8 cellular contexts compared by ENCODE assay signal in genomic region chr2:119366161-119366648, GRCh38. TPM values are rescaled to one million over a fixed set of nuclear protein-coding genes. Genes with fewer than 3 reads are reported as not detected.
DNase-seq lines count a peak whose midpoint lies in the region; ATAC-seq and TF ChIP-seq lines count a peak whose summit lies in the region.

No MANE protein-coding gene starts in this region.

- peak overlapping the region; percentile 64 for H3K27ac ChIP-seq in fibroblast of lung (ENCODE audit: insufficient read depth, low read length)
- H3K27ac ChIP-seq in neuronal stem cell (replicated peaks; ENCODE audit: low read length) = no peak overlapping the region

- peak; percentile 12 for ATAC-seq in HG02938 (IDR thresholded peaks at IDR 0.05; ENCODE audit: unreplicated experiment)

- no peak overlapping the region for H4K91ac ChIP-seq in neuronal stem cell (ENCODE audit: low read depth, low read length, poor library complexity)

- H2BK15ac ChIP-seq in neuronal stem cell (ENCODE audit: low read length) = no peak overlapping the region

- H3K4ac ChIP-seq in neuronal stem cell (ENCODE audit: low read length) = no peak overlapping the region

- H3K23ac ChIP-seq in neuronal stem cell (ENCODE audit: low read depth, low read length, poor library complexity) = no peak overlapping the region

- H3K36me3 ChIP-seq in fibroblast of lung (ENCODE audit: control insufficient read depth, insufficient read depth, low read length) (peaks cover 13% of the 10 kb centered on the region), neuronal stem cell (replicated peaks in 1 of 2; ENCODE audit: control insufficient read depth in 2 of 2, insufficient read depth in 2 of 2, low read length in 2 of 2) (peaks cover 23 to 33% of the 10 kb centered on the region in 2 donors)

- H2AFZ ChIP-seq in fibroblast of lung (ENCODE audit: low read length) (peak overlapping the region; percentile 22), neuronal stem cell (ENCODE audit: low read length) (peak overlapping the region; percentile 94)

- no peaks in the 10 kb centered on the region for H4K20me1 ChIP-seq in fibroblast of lung (ENCODE audit: control insufficient read depth, extremely low read depth, insufficient read depth, low read length)

- H2BK12ac ChIP-seq in neuronal stem cell (ENCODE audit: low read length) = no peak overlapping the region

- peaks cover 39% of the 10 kb centered on the region for H3K36me3 Mint-ChIP-seq in activated CD4-positive, alpha-beta T cell treated with anti-CD3 and anti-CD28 coated beads, Interleukin-2, amount 10 ng/mL, durations not matched to agents 7 days and 5 days (ENCODE audit: low read depth)

- no peak for DNase-seq in activated CD4-positive, alpha-beta T cell treated with anti-CD3 and anti-CD28 coated beads, Interleukin-2, amount 10 ng/mL, durations not matched to agents 7 days and 5 days
- DNase-seq in activated CD4-positive, alpha-beta T cell treated with anti-CD3 and anti-CD28 coated beads for 48 hours = no peak
- peak; percentile 17 for DNase-seq in SW480 (ENCODE audit: low spot score)
- peak; percentile 26 to 47 for DNase-seq in fibroblast of lung (ENCODE audit: low read depth in 2 of 2)
- DNase-seq in neuronal stem cell (ENCODE audit: low spot score) = no peak
- no peak for DNase-seq in NCI-H1048 (lab: John Stamatoyannopoulos, UW)
- DNase-seq in AG20443 (ENCODE audit: low spot score) = no peak

- H2BK5ac ChIP-seq in neuronal stem cell (ENCODE audit: low read length) = no peak overlapping the region

- CTCF ChIA-PET in activated CD4-positive, alpha-beta T cell treated with anti-CD3 and anti-CD28 coated beads, Interleukin-2, amount 10 ng/mL, durations not matched to agents 7 days and 5 days (lab: Charles Lee) = interaction anchor here (1.6 kb wide), 1 partner anchor 12 kb away, joined by 5 read pairs; no protein-coding TSS in a partner anchor

- H3K27me3 ChIP-seq in fibroblast of lung (ENCODE audit: control insufficient read depth, insufficient read depth, low read length) = no peaks in the 10 kb centered on the region
- no peaks in the 10 kb centered on the region for H3K27me3 ChIP-seq in neuronal stem cell (ENCODE audit: control insufficient read depth in 3 of 3, insufficient read depth in 3 of 3, low read depth in 1 of 3, low read length in 3 of 3)

- peak overlapping the region; percentile 68 for H3K18ac ChIP-seq in neuronal stem cell (ENCODE audit: low read length)

- H3K4me3 Mint-ChIP-seq in activated CD4-positive, alpha-beta T cell treated with anti-CD3 and anti-CD28 coated beads, Interleukin-2, amount 10 ng/mL, durations not matched to agents 7 days and 5 days = peak overlapping the region; percentile 99

- no peak for TF ChIP-seq CTCF in fibroblast of lung (conservative IDR thresholded peaks at IDR 0.05 in 1 of 2, IDR thresholded peaks at IDR 0.05 in 1 of 2; ENCODE audit: low read depth in 1 of 2, low read length in 2 of 2)

- peak overlapping the region; percentile 92 to 100 (median 94) for H3K4me3 ChIP-seq in fibroblast of lung (replicated peaks in 1 of 4; ENCODE audit: control extremely low read depth in 1 of 4, insufficient read depth in 1 of 4, low read depth in 3 of 4, low read length in 4 of 4)
- H3K4me3 ChIP-seq in neuronal stem cell (ENCODE audit: low read length in 2 of 2) = peak overlapping the region; percentile 85 to 90

- H3K9me3 Mint-ChIP-seq in activated CD4-positive, alpha-beta T cell treated with anti-CD3 and anti-CD28 coated beads, Interleukin-2, amount 10 ng/mL, durations not matched to agents 7 days and 5 days = no peaks in the 10 kb centered on the region

- no peaks in the 10 kb centered on the region for H3K27me3 Mint-ChIP-seq in activated CD4-positive, alpha-beta T cell treated with anti-CD3 and anti-CD28 coated beads, Interleukin-2, amount 10 ng/mL, durations not matched to agents 7 days and 5 days

- H3K4me2 ChIP-seq in fibroblast of lung (ENCODE audit: extremely low read depth, insufficient read depth, low read length) = peak overlapping the region; percentile 80
- peak overlapping the region; percentile 66 for H3K4me2 ChIP-seq in neuronal stem cell (ENCODE audit: insufficient read depth, low read length, poor library complexity, severe bottlenecking)

- H4K8ac ChIP-seq in neuronal stem cell (ENCODE audit: low read depth, low read length) = no peak overlapping the region

- POLR2A ChIA-PET in activated CD4-positive, alpha-beta T cell treated with anti-CD3 and anti-CD28 coated beads, Interleukin-2, amount 10 ng/mL, durations not matched to agents 7 days and 5 days (lab: Charles Lee) = no interaction called here

- H3K9me3 ChIP-seq in fibroblast of lung (ENCODE audit: control insufficient read depth, insufficient read depth, low read depth, low read length) (no peaks in the 10 kb centered on the region), neuronal stem cell (replicated peaks in 1 of 2; ENCODE audit: control insufficient read depth in 2 of 2, insufficient read depth in 1 of 2, low read depth in 1 of 2, low read length in 2 of 2) (no peaks in the 10 kb centered on the region)

- H3K27ac Mint-ChIP-seq in activated CD4-positive, alpha-beta T cell treated with anti-CD3 and anti-CD28 coated beads, Interleukin-2, amount 10 ng/mL, durations not matched to agents 7 days and 5 days = peak overlapping the region; percentile 92

- peaks cover 32% of the 10 kb centered on the region for H3K79me2 ChIP-seq in fibroblast of lung (ENCODE audit: control insufficient read depth, insufficient read depth, low read length)

- peaks cover 49% of the 10 kb centered on the region for H3K4me1 Mint-ChIP-seq in activated CD4-positive, alpha-beta T cell treated with anti-CD3 and anti-CD28 coated beads, Interleukin-2, amount 10 ng/mL, durations not matched to agents 7 days and 5 days

- peaks cover 9% of the 10 kb centered on the region for H3K79me1 ChIP-seq in neuronal stem cell (ENCODE audit: low read depth, low read length)

- no peak overlapping the region for H2BK120ac ChIP-seq in neuronal stem cell (ENCODE audit: low read depth, low read length)

- no CpG with 5 or more reads among the region's 17 CpGs for WGBS in neuronal stem cell (ENCODE audit: extremely low coverage in 2 of 2, insufficient read length in 2 of 2, insufficient replicate concordance in 1 of 2), 2 donors

- H2AK5ac ChIP-seq in neuronal stem cell (ENCODE audit: low read depth, low read length) = no peak overlapping the region

- H3K4me1 ChIP-seq in fibroblast of lung (ENCODE audit: control insufficient read depth, extremely low read depth, insufficient read depth, low read length) (peaks cover 7% of the 10 kb centered on the region), neuronal stem cell (ENCODE audit: control insufficient read depth in 2 of 2, insufficient read depth in 1 of 2, low read depth in 1 of 2, low read length in 2 of 2) (peaks cover 8 to 9% of the 10 kb centered on the region in 2 donors)

- H3K9ac ChIP-seq in fibroblast of lung (ENCODE audit: insufficient read depth, low read length) (peak overlapping the region; percentile 75), neuronal stem cell (ENCODE audit: low read depth, low read length, poor library complexity) (peak overlapping the region; percentile 85)

- H3K14ac ChIP-seq in neuronal stem cell (ENCODE audit: low read length) = no peak overlapping the region

RNA-seq across cellular contexts. Expression of gene C2orf76, which starts 0.4 kb away (rescaled TPM):
- 1 to 10 TPM; 5.4 to 6.2 TPM for total RNA-seq in activated CD4-positive, alpha-beta T cell treated with anti-CD3 and anti-CD28 coated beads, Interleukin-2, amount 10 ng/mL, durations not matched to agents 7 days and 5 days
- total RNA-seq in fibroblast of lung = 8.5 and 17.8 TPM in 2 replicates
- polyA plus RNA-seq in fibroblast of lung = 14.6 and 21.1 TPM in 2 replicates
- 21.8 and 23.1 TPM in 2 replicates for polyA plus RNA-seq in fibroblast of lung (2012)
- polyA minus RNA-seq in fibroblast of lung (ENCODE audit: low replicate concordance) = 5.1 TPM in 1 of 2 replicates, not detected in the other
- polyA plus RNA-seq in neuronal stem cell (2013, experiment 1 of 2) = 20.8 TPM
- 21.6 TPM for polyA plus RNA-seq in neuronal stem cell (2013, experiment 2 of 2)

RNA-seq across cellular contexts. Expression of gene DBI, which starts 0.6 kb away (rescaled TPM):
- total RNA-seq in activated CD4-positive, alpha-beta T cell treated with anti-CD3 and anti-CD28 coated beads, Interleukin-2, amount 10 ng/mL, durations not matched to agents 7 days and 5 days = 100 to 1,000 TPM; 130 to 136 TPM
- total RNA-seq in fibroblast of lung = 84.0 and 128 TPM in 2 replicates
- polyA plus RNA-seq in fibroblast of lung = 653 and 740 TPM in 2 replicates
- polyA plus RNA-seq in fibroblast of lung (2012) = 693 and 744 TPM in 2 replicates
- polyA minus RNA-seq in fibroblast of lung (ENCODE audit: low replicate concordance) = 51.9 and 52.4 TPM in 2 replicates
- polyA plus RNA-seq in neuronal stem cell (2013, experiment 1 of 2) = 678 TPM
- polyA plus RNA-seq in neuronal stem cell (2013, experiment 2 of 2) = 678 TPM

Comparison
In these comparisons a context has a peak if more than half of its experiments do, and no peak if none do; other contexts are left out.
1. DNase-seq: peak in SW480 (single experiment) and fibroblast of lung (2 of 2); none in activated CD4-positive, alpha-beta T cell treated with anti-CD3 and anti-CD28 coated beads, Interleukin-2, amount 10 ng/mL, durations not matched to agents 7 days and 5 days (single experiment), activated CD4-positive, alpha-beta T cell treated with anti-CD3 and anti-CD28 coated beads for 48 hours (single experiment), neuronal stem cell (single experiment), NCI-H1048 (single experiment) and AG20443 (single experiment).